Comparison of ENCODE assay signal across 21 cellular contexts in the genomic region with DNA sequence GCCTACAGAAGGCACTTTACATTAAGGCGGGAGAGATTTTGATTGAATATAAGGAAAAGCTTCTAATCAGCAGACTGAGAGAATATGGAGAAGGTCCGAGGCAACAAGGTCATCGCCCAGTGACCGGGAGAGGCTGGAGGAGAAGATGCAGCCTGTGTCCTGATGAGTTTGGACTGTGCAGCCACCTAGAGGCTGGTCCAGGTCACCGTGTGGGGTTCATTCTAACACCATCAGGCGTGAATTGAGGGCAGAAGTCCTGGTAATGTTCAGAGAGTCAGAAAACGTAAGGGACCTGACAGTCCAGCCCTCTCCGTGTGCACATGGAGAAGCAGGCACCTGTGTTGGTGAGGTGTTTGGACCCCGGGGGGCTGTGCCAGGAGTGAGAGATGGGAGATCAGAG.
DNase-seq lines count a peak whose midpoint lies in the region; ATAC-seq, FAIRE-seq and TF ChIP-seq lines count a peak whose summit lies in the region.
"Had no signal": no experiment of that assay in that cellular context is flagged by ENCODE, and none has a peak within 500 bp of the region (broad histone marks: within the 10 kb centered on the region; RNA-seq: fewer than 3 reads in every experiment).

No MANE protein-coding gene starts in this region.

- H4K20me1 ChIP-seq in HCT116 (ENCODE audit: insufficient read depth) = no peaks in the 10 kb centered on the region

- RAD21 ChIA-PET in HCT116 (lab: Charles Lee; ENCODE audit: low non-redundant PET in 1 of 2, low total read pairs in 2 of 2, uncharacterized antibody in 2 of 2, unreplicated experiment in 2 of 2) = no interaction called here

- FAIRE-seq in GM12892 (lab: Jason Lieb, UNC) = no peak

- CTCF ChIA-PET in HCT116 (lab: Charles Lee) = no interaction called here
- CTCF ChIA-PET in activated CD8-positive, alpha-beta T cell treated with anti-CD3 and anti-CD28 coated beads for 36 hours (lab: Charles Lee) = no interaction called here

- POLR2A ChIA-PET in HCT116 (lab: Charles Lee) = no interaction called here
- POLR2A ChIA-PET in activated CD8-positive, alpha-beta T cell treated with anti-CD3 and anti-CD28 coated beads for 36 hours (lab: Charles Lee) = no interaction called here

- no peak overlapping the region for H3K4me2 ChIP-seq in HCT116 (ENCODE audit: low read length)

- no peak for DNase-seq in GM12864 (ENCODE audit: low read depth)
- DNase-seq in HCT116 (ENCODE audit: low read depth, low spot score) = no peak
- peak; percentile 6 for DNase-seq in RPMI8226
- no peak for DNase-seq in left lobe of liver (ENCODE audit: low spot score)
- no peak for DNase-seq in activated CD8-positive, alpha-beta T cell treated with anti-CD3 and anti-CD28 coated beads for 36 hours
- no peak for DNase-seq in stimulated activated naive CD4-positive, alpha-beta T cell (lab: John Stamatoyannopoulos, UW)
- DNase-seq in GM12892 (ENCODE audit: insufficient read length) = no peak
- no peak for DNase-seq in AML-193 (lab: John Stamatoyannopoulos, UW)
- DNase-seq: activated CD4-positive, alpha-beta T cell treated with anti-CD3 and anti-CD28 coated beads, Interleukin-2, amount 50 U/mL, for 1 hour; activated CD8-positive, alpha-beta memory T cell treated with anti-CD3 and anti-CD28 coated beads, Interleukin-2, amount 10 ng/mL, durations not matched to agents 7 days and 5 days; activated T-cell treated with anti-CD3 and anti-CD28 coated beads, Interleukin-2, amount 50 U/mL, for 48 hours; C1 segment of cervical spinal cord; left ventricle myocardium inferior; NCI-H1105 treated with DMSO at 0.1 percent for 48 hours; NCI-H2029; NCI-H526 treated with DMSO at 0.1 percent for 48 hours; stimulated activated naive CD8-positive, alpha-beta T cell treated with anti-CD3 and anti-CD28 coated beads, Interleukin-15, Interleukin-2, amounts not matched to agents 100 U/mL and 50 U/mL, for 24 hours; testis; uterus had no signal

- intact Hi-C loops in HCT116 (cut with micrococcal nuclease) = no loop called here
- intact Hi-C loops in activated CD8-positive, alpha-beta T cell treated with anti-CD3 and anti-CD28 coated beads for 36 hours (cut with micrococcal nuclease) = no loop called here

- no peaks in the 10 kb centered on the region for H3K4me1 Mint-ChIP-seq in activated CD8-positive, alpha-beta T cell treated with anti-CD3 and anti-CD28 coated beads for 36 hours (ENCODE audit: low read depth)
- H3K4me1 Mint-ChIP-seq: activated CD8-positive, alpha-beta memory T cell treated with anti-CD3 and anti-CD28 coated beads, Interleukin-2, amount 10 ng/mL, durations not matched to agents 7 days and 5 days had no signal

- no peak overlapping the region for H2AFZ ChIP-seq in HCT116 (ENCODE audit: low read depth, low read length, poor library complexity, severe bottlenecking)

- no peaks in the 10 kb centered on the region for H3K36me3 ChIP-seq in HCT116 (ENCODE audit: control insufficient read depth in 1 of 2, insufficient read depth in 2 of 2, low read length in 2 of 2)
- H3K36me3 ChIP-seq: uterus had no signal

- no peaks in the 10 kb centered on the region for H3K9me3 Mint-ChIP-seq in activated CD8-positive, alpha-beta T cell treated with anti-CD3 and anti-CD28 coated beads for 36 hours
- H3K9me3 Mint-ChIP-seq: T-helper 2 cell treated with Interferon-gamma antibody and Interleukin-4, amounts not matched to agents 5 μg/mL and 100 μg/mL, for 36 hours had no signal

- BruUV-seq in HCT116 (replicated peaks; lab: Mats Ljungman, UMichigan) = no TSS peak

- H3K27ac ChIP-seq in HCT116 (ENCODE audit: low read depth, low read length) = no peak overlapping the region
- H3K27ac ChIP-seq: HL-60, left ventricle myocardium inferior, testis, uterus had no signal

- TF ChIP-seq RAD21 in HCT116 (IDR thresholded peaks at IDR 0.05; ENCODE audit: low read depth) = peak; percentile 19; the same call in 1 of the 2 replicates

- H3K9ac ChIP-seq in HCT116 (ENCODE audit: low read length) = no peak overlapping the region

- TF ChIP-seq POLR2A in HCT116 (IDR thresholded peaks at IDR 0.05; ENCODE audit: borderline replicate concordance, extremely low read depth, insufficient read depth, insufficient read length) (no peak), GM12892 (IDR thresholded peaks at IDR 0.05; ENCODE audit: low read depth, low read length) (no peak)

- no peak overlapping the region for H3K4me3 ChIP-seq in GM12864 (ENCODE audit: low read depth, low read length)
- H3K4me3 ChIP-seq in HCT116 (replicated peaks in 1 of 2; ENCODE audit: low read depth in 1 of 2, low read length in 2 of 2) = no peak overlapping the region
- H3K4me3 ChIP-seq: left ventricle myocardium inferior, testis, uterus had no signal

- H3K27ac Mint-ChIP-seq in activated CD8-positive, alpha-beta T cell treated with anti-CD3 and anti-CD28 coated beads for 36 hours = no peak overlapping the region
- H3K27ac Mint-ChIP-seq: activated CD8-positive, alpha-beta memory T cell treated with anti-CD3 and anti-CD28 coated beads, Interleukin-2, amount 10 ng/mL, durations not matched to agents 7 days and 5 days; T-helper 2 cell treated with Interferon-gamma antibody and Interleukin-4, amounts not matched to agents 5 μg/mL and 100 μg/mL, for 36 hours had no signal

- H3K9me2 ChIP-seq in HCT116 (ENCODE audit: insufficient read depth) = no peaks in the 10 kb centered on the region

- ATAC-seq in HCT116 (peak; percentile 84), left lobe of liver (peak; percentile 39)
- ATAC-seq in activated CD8-positive, alpha-beta T cell treated with anti-CD3 and anti-CD28 coated beads for 36 hours = no peak
- ATAC-seq: activated CD8-positive, alpha-beta memory T cell treated with anti-CD3 and anti-CD28 coated beads, Interleukin-2, amount 10 ng/mL, durations not matched to agents 7 days and 5 days; stimulated activated naive CD8-positive, alpha-beta T cell treated with anti-CD3 and anti-CD28 coated beads, Interleukin-15, Interleukin-2, amounts not matched to agents 100 U/mL and 50 U/mL, for 24 hours had no signal

- no peaks in the 10 kb centered on the region for H3K4me1 ChIP-seq in HCT116 (ENCODE audit: control insufficient read depth in 1 of 2, insufficient read depth in 2 of 2, low read length in 2 of 2)
- H3K4me1 ChIP-seq: uterus had no signal

- no peaks in the 10 kb centered on the region for H3K9me3 ChIP-seq in HCT116 (ENCODE audit: control insufficient read depth in 1 of 2, insufficient read depth in 1 of 2, low read depth in 1 of 2, low read length in 2 of 2)
- H3K9me3 ChIP-seq: left ventricle myocardium inferior, testis, uterus had no signal

- H3K79me2 ChIP-seq in HCT116 (ENCODE audit: insufficient read depth, low read length) = no peaks in the 10 kb centered on the region

- H3K36me3 Mint-ChIP-seq in activated CD8-positive, alpha-beta T cell treated with anti-CD3 and anti-CD28 coated beads for 36 hours (ENCODE audit: low read depth) = no peaks in the 10 kb centered on the region
- H3K36me3 Mint-ChIP-seq: activated CD8-positive, alpha-beta memory T cell treated with anti-CD3 and anti-CD28 coated beads, Interleukin-2, amount 10 ng/mL, durations not matched to agents 7 days and 5 days had no signal

- H3K27me3 Mint-ChIP-seq in activated CD8-positive, alpha-beta T cell treated with anti-CD3 and anti-CD28 coated beads for 36 hours = peaks cover 15% of the 10 kb centered on the region

- H3K27me3 ChIP-seq in HCT116 (ENCODE audit: insufficient read depth, low read length) = peaks cover 43% of the 10 kb centered on the region
- H3K27me3 ChIP-seq: testis, uterus had no signal

- H3K4me3 Mint-ChIP-seq in activated CD8-positive, alpha-beta T cell treated with anti-CD3 and anti-CD28 coated beads for 36 hours = no peak overlapping the region
- H3K4me3 Mint-ChIP-seq: activated CD8-positive, alpha-beta memory T cell treated with anti-CD3 and anti-CD28 coated beads, Interleukin-2, amount 10 ng/mL, durations not matched to agents 7 days and 5 days; T-helper 2 cell treated with Interferon-gamma antibody and Interleukin-4, amounts not matched to agents 5 μg/mL and 100 μg/mL, for 36 hours had no signal

- TF ChIP-seq CTCF in GM12864 (IDR thresholded peaks at IDR 0.05; ENCODE audit: low read depth, low read length, missing control alignments) (peak; percentile 22), HCT116 (IDR thresholded peaks at IDR 0.05 in 2 of 3, conservative IDR thresholded peaks at IDR 0.05 in 1 of 3; ENCODE audit: borderline replicate concordance in 1 of 3, insufficient read depth in 1 of 3, low read depth in 2 of 3, low read length in 2 of 3) (peak in 2 of 3 experiments; percentile 20 to 40; a peak in 3 of 6 replicates)
- TF ChIP-seq CTCF in activated CD8-positive, alpha-beta T cell treated with anti-CD3 and anti-CD28 coated beads for 36 hours (IDR thresholded peaks at IDR 0.05) = no peak

TF ChIP-seq in HCT116, 20 proteins besides CTCF, POLR2A, EP300 and RAD21:
- no peak for TF ChIP-seq TCF7L2 (IDR thresholded peaks at IDR 0.05; ENCODE audit: borderline replicate concordance, extremely low read depth, insufficient read depth, insufficient read length)
- TF ChIP-seq YY1 (IDR thresholded peaks at IDR 0.05; ENCODE audit: extremely low read depth, insufficient replicate concordance, low read depth, low read length) = no peak
- no peak for TF ChIP-seq FOSL1 (IDR thresholded peaks at IDR 0.05; ENCODE audit: low read depth)
- TF ChIP-seq EGR1 (IDR thresholded peaks at IDR 0.05; ENCODE audit: low read depth) = no peak
- no peak for TF ChIP-seq ELF1 (IDR thresholded peaks at IDR 0.05; ENCODE audit: borderline replicate concordance, low read depth)
- no peak for TF ChIP-seq EZH2phosphoT487 (IDR thresholded peaks at IDR 0.05; ENCODE audit: borderline replicate concordance)
- no peak for TF ChIP-seq SIN3A (IDR thresholded peaks at IDR 0.05; ENCODE audit: low read depth)
TF ChIP-seq in HCT116: peak in this region for 0.
